ENCODE assay signal across 9 cellular contexts in the genomic region with DNA sequence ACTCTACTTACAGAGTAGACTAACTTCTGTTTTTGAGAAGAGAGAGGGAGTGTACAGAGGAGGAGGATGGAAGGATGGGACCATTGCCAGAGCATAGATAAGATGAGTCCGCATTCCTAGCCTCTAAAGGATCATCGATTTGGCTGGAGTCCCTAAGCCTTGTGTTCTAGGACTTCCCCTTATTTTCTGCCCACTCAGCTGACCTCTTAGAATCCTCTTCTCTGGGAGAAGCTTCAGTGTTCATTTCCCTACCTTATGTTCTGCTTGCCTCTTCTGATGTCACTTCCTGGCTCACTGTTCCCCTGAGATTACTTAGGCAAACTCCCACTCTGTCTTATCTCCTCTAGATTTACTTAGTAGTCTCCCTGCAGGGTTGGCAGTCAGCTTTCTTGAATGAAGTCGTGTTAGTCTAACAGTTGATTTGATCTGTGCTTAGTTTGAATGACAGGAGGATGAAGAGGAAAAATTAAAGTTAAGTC.
DNase-seq lines count a peak whose midpoint lies in the region; ATAC-seq and TF ChIP-seq lines count a peak whose summit lies in the region.
"Had no signal": no experiment of that assay in that cellular context is flagged by ENCODE, and none has a peak within 500 bp of the region (broad histone marks: within the 10 kb centered on the region; RNA-seq: fewer than 3 reads in every experiment).

No MANE protein-coding gene starts in this region.

- no peaks in the 10 kb centered on the region for H4K20me1 ChIP-seq in BLaER1 treated with 17β-estradiol and CSF1 and Interleukin-3, amounts not matched to agents 10 nM and 100 nM

- no peak overlapping the region for H3K27ac ChIP-seq in BLaER1 treated with 17β-estradiol and CSF1 and Interleukin-3, amounts not matched to agents 10 nM and 100 nM
- H3K27ac ChIP-seq in HUES48 (ENCODE audit: low read depth, low read length) (peak overlapping the region; percentile 59), mucosa of rectum (ENCODE audit: low read depth in 2 of 2, low read length in 2 of 2) (peak overlapping the region; percentile 16 to 29)
- no peak overlapping the region for H3K27ac ChIP-seq in effector memory CD4-positive, alpha-beta T cell (ENCODE audit: insufficient read depth, low read length, poor library complexity, severe bottlenecking)

- H3K4me1 ChIP-seq in BLaER1 treated with 17β-estradiol and CSF1 and Interleukin-3, amounts not matched to agents 10 nM and 100 nM: peaks cover 9 to 28% (median 19%) of the 10 kb centered on the region in 10 experiments
- peaks cover 5% of the 10 kb centered on the region; the same call in 1 of the 2 replicates for H3K4me1 ChIP-seq in HUES48 (ENCODE audit: control insufficient read depth, insufficient read depth, low read length)
- H3K4me1 ChIP-seq in mucosa of rectum (ENCODE audit: control insufficient read depth in 2 of 2, insufficient read depth in 2 of 2, low read length in 2 of 2): peaks cover 3 to 18% of the 10 kb centered on the region in 2 donors
- H3K4me1 ChIP-seq in effector memory CD4-positive, alpha-beta T cell (ENCODE audit: control insufficient read depth, insufficient read depth, low read length, poor library complexity, severe bottlenecking): no peaks in the 10 kb centered on the region

- H3K9me3 ChIP-seq in BLaER1 treated with 17β-estradiol and CSF1 and Interleukin-3, amounts not matched to agents 10 nM and 100 nM (replicated peaks in 1 of 11): no peaks in the 10 kb centered on the region
- H3K9me3 ChIP-seq in HUES48 (ENCODE audit: control insufficient read depth, insufficient read depth, low read length) (no peaks in the 10 kb centered on the region), mucosa of rectum (ENCODE audit: control insufficient read depth in 2 of 2, low read length in 2 of 2) (no peaks in the 10 kb centered on the region)
- no peaks in the 10 kb centered on the region for H3K9me3 ChIP-seq in effector memory CD4-positive, alpha-beta T cell (ENCODE audit: control insufficient read depth, low read length)

- TF ChIP-seq CTCF in astrocyte of the spinal cord (IDR thresholded peaks at IDR 0.05; ENCODE audit: low read depth, low read length): no peak

- DNase-seq in astrocyte of the spinal cord (ENCODE audit: low read depth, low spot score): peak; percentile 35
- no peak for DNase-seq in effector memory CD4-positive, alpha-beta T cell
- DNase-seq in T-helper 9 cell: no peak
- DNase-seq: H9 had no signal

- in situ Hi-C loops in astrocyte of the spinal cord (cut with HindIII; ENCODE audit: low sequenced_read_pairs): no loop called here

- H3K27me3 ChIP-seq in BLaER1 treated with 17β-estradiol and CSF1 and Interleukin-3, amounts not matched to agents 10 nM and 100 nM: no peaks in the 10 kb centered on the region
- H3K27me3 ChIP-seq in HUES48 (ENCODE audit: control insufficient read depth, insufficient read depth, low read length): no peaks in the 10 kb centered on the region
- no peaks in the 10 kb centered on the region for H3K27me3 ChIP-seq in mucosa of rectum (ENCODE audit: control insufficient read depth in 2 of 2, insufficient read depth in 2 of 2, low read length in 2 of 2)
- H3K27me3 ChIP-seq in effector memory CD4-positive, alpha-beta T cell (replicated peaks; ENCODE audit: control insufficient read depth, insufficient read depth, low read length, poor library complexity, severe bottlenecking): no peaks in the 10 kb centered on the region

- ATAC-seq in GM19397 (IDR thresholded peaks at IDR 0.05; ENCODE audit: unreplicated experiment) (no peak), HG03469 (IDR thresholded peaks at IDR 0.05; ENCODE audit: unreplicated experiment) (no peak)

- no peak overlapping the region for H3K4me3 ChIP-seq in BLaER1 treated with 17β-estradiol and CSF1 and Interleukin-3, amounts not matched to agents 10 nM and 100 nM
- H3K4me3 ChIP-seq in HUES48 (ENCODE audit: low read depth, low read length) (no peak overlapping the region), astrocyte of the spinal cord (ENCODE audit: low read depth, low read length) (no peak overlapping the region), mucosa of rectum (ENCODE audit: low read length in 2 of 2) (no peak overlapping the region)
- no peak overlapping the region for H3K4me3 ChIP-seq in effector memory CD4-positive, alpha-beta T cell (ENCODE audit: insufficient read depth, low read depth, low read length, poor library complexity, severe bottlenecking)

- no peak overlapping the region for H3K9ac ChIP-seq in BLaER1 treated with 17β-estradiol and CSF1 and Interleukin-3, amounts not matched to agents 10 nM and 100 nM
- H3K9ac ChIP-seq in HUES48 (ENCODE audit: low read depth, low read length) (no peak overlapping the region), mucosa of rectum (ENCODE audit: low read depth in 1 of 2, low read length in 2 of 2) (no peak overlapping the region)

- peak overlapping the region; percentile 36 to 78 (median 52) for H3K4me2 ChIP-seq in BLaER1 treated with 17β-estradiol and CSF1 and Interleukin-3, amounts not matched to agents 10 nM and 100 nM

- H3K36me3 ChIP-seq in BLaER1 treated with 17β-estradiol and CSF1 and Interleukin-3, amounts not matched to agents 10 nM and 100 nM: no peaks in the 10 kb centered on the region
- H3K36me3 ChIP-seq in HUES48 (ENCODE audit: control insufficient read depth, insufficient read depth, low read length) (no peaks in the 10 kb centered on the region), mucosa of rectum (ENCODE audit: control insufficient read depth in 2 of 2, insufficient read depth in 2 of 2, low read length in 2 of 2) (no peaks in the 10 kb centered on the region)
- H3K36me3 ChIP-seq in effector memory CD4-positive, alpha-beta T cell (ENCODE audit: control insufficient read depth, insufficient read depth, low read length): no peaks in the 10 kb centered on the region

Comparison
In these comparisons a context has a peak if more than half of its experiments do, and no peak if none do; other contexts are left out.
1. H3K27ac ChIP-seq: peak in HUES48 (single experiment) and mucosa of rectum (2 of 2); none in BLaER1 treated with 17β-estradiol and CSF1 and Interleukin-3, amounts not matched to agents 10 nM and 100 nM (0 of 11) and effector memory CD4-positive, alpha-beta T cell (single experiment).